ENCODE assay signal across 19 cellular contexts in the genomic region with DNA sequence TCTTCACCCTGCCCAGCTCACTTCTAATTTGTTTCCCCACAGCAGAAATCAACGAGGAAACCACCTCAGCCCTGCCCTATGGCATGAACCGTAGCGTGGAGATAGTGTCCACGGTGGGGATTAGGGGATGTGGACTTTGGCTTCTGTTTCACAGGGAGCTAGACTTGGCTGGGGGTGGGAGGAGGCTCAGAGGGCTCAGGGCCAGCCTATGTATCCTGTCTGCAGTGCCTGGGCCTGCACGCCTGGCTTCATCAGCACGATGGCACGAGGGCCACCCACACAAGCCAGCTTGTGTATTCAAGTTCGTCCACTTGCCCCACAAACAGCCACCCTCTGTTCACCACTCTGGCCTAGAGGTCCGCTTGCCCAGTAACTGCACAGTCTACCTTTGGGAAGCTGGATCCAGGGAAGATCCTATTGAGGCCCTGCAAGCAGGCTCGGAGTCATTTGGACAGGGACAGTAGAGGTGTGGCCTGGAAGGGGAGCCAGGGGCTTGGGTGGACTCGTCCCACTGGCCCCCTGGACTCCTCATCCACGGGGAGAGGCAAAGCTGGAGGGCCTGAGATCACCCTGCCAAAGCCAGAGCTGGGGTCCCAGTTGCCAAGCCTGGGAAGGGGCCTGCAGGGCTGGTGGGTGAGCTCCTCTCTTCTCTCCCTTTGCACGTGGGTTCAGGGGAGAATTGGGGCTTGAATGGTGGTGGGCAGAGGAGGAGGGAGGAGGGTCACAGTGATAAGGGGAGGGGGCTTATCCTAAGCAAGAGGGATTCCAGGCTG. TPM values are rescaled to one million over a fixed set of nuclear protein-coding genes. Genes with fewer than 3 reads are reported as not detected.
A peak's percentile ranks its signal among the peaks of the same experiment; 100 is the strongest.
DNase-seq lines count a peak whose midpoint lies in the region; ATAC-seq and TF ChIP-seq lines count a peak whose summit lies in the region.
"Had no signal": no experiment of that assay in that cellular context is flagged by ENCODE, and none has a peak within 500 bp of the region (broad histone marks: within the 10 kb centered on the region; RNA-seq: fewer than 3 reads in every experiment).

No MANE protein-coding gene starts in this region.

- H2AFZ ChIP-seq in hepatocyte, result no peak overlapping the region

- H3K4me2 ChIP-seq in hepatocyte, result no peak overlapping the region

- no peak overlapping the region for H3K4me3 ChIP-seq in hepatocyte
- no peak overlapping the region for H3K4me3 ChIP-seq in WERI-Rb-1 (ENCODE audit: low read depth, low read length)
- H3K4me3 ChIP-seq: breast epithelium, HAP-1, ovary, stomach had no signal

- no peaks in the 10 kb centered on the region for H3K9me2 ChIP-seq in hepatocyte (replicated peaks; ENCODE audit: insufficient read depth)

- no peaks in the 10 kb centered on the region for H3K9me3 Mint-ChIP-seq in activated CD4-positive, alpha-beta T cell treated with anti-CD3 and anti-CD28 coated beads, Interleukin-2, amount 10 ng/mL, durations not matched to agents 24 days and 14 days
- H3K9me3 Mint-ChIP-seq in T-cell, result no peaks in the 10 kb centered on the region

- H3K27ac Mint-ChIP-seq in activated CD4-positive, alpha-beta T cell treated with anti-CD3 and anti-CD28 coated beads, Interleukin-2, amount 10 ng/mL, durations not matched to agents 24 days and 14 days, result peak overlapping the region; percentile 78
- H3K27ac Mint-ChIP-seq in T-cell, result peak overlapping the region; percentile 59 to 69

- ATAC-seq in T-cell (replicated peaks in 1 of 4), result no peak

- H3K36me3 ChIP-seq in hepatocyte (replicated peaks; ENCODE audit: insufficient read depth, low read depth), result no peaks in the 10 kb centered on the region
- H3K36me3 ChIP-seq in WERI-Rb-1, result no peaks in the 10 kb centered on the region
- H3K36me3 ChIP-seq: breast epithelium, HAP-1, ovary, stomach had no signal

- H3K4me3 Mint-ChIP-seq in activated CD4-positive, alpha-beta T cell treated with anti-CD3 and anti-CD28 coated beads, Interleukin-2, amount 10 ng/mL, durations not matched to agents 24 days and 14 days, result no peak overlapping the region
- H3K4me3 Mint-ChIP-seq in T-cell, result no peak overlapping the region

- peaks cover 4% of the 10 kb centered on the region for H3K27me3 ChIP-seq in hepatocyte
- no peaks in the 10 kb centered on the region for H3K27me3 ChIP-seq in WERI-Rb-1 (ENCODE audit: insufficient read depth, low read depth, severe bottlenecking)
- H3K27me3 ChIP-seq: breast epithelium, ovary had no signal

- no peaks in the 10 kb centered on the region for H4K20me1 ChIP-seq in hepatocyte (ENCODE audit: insufficient read depth, poor library complexity, severe bottlenecking)

- peaks cover 35% of the 10 kb centered on the region for H3K36me3 Mint-ChIP-seq in activated CD4-positive, alpha-beta T cell treated with anti-CD3 and anti-CD28 coated beads, Interleukin-2, amount 10 ng/mL, durations not matched to agents 24 days and 14 days (ENCODE audit: low read depth)
- peaks cover 6% of the 10 kb centered on the region for H3K36me3 Mint-ChIP-seq in T-cell

- no peaks in the 10 kb centered on the region for H3K4me1 ChIP-seq in hepatocyte (ENCODE audit: insufficient read depth)
- H3K4me1 ChIP-seq: breast epithelium, HAP-1 had no signal

- H3K9me3 ChIP-seq in hepatocyte (ENCODE audit: low read depth) (no peaks in the 10 kb centered on the region), WERI-Rb-1 (ENCODE audit: severe bottlenecking) (no peaks in the 10 kb centered on the region)
- H3K9me3 ChIP-seq: breast epithelium, HAP-1, ovary, stomach had no signal

- no peaks in the 10 kb centered on the region for H3K27me3 Mint-ChIP-seq in activated CD4-positive, alpha-beta T cell treated with anti-CD3 and anti-CD28 coated beads, Interleukin-2, amount 10 ng/mL, durations not matched to agents 24 days and 14 days
- no peaks in the 10 kb centered on the region for H3K27me3 Mint-ChIP-seq in T-cell

- intact Hi-C loops in activated CD4-positive, alpha-beta T cell treated with anti-CD3 and anti-CD28 coated beads, Interleukin-2, amount 10 ng/mL, durations not matched to agents 24 days and 14 days (cut with micrococcal nuclease), result no loop called here
- intact Hi-C loops in posterior cingulate gyrus (cut with DNase I), result no loop called here

- no peaks in the 10 kb centered on the region for H3K79me2 ChIP-seq in hepatocyte

- WGBS in hepatocyte (ENCODE audit: low lambda C conversion rate, missing lambda C conversion rate), result 67% methylated on average over 13 of the region's 13 CpGs

- no peak for DNase-seq in activated CD4-positive, alpha-beta T cell treated with anti-CD3 and anti-CD28 coated beads, Interleukin-2, amount 10 ng/mL, durations not matched to agents 24 days and 14 days
- DNase-seq in activated CD4-positive, alpha-beta T cell treated with anti-CD3 and anti-CD28 coated beads for 4 hours, result no peak
- DNase-seq in T-cell (no peak), hepatocyte (ENCODE audit: low spot score) (peak; percentile 17), posterior cingulate gyrus (peak in 9 of 10 donors; percentile 55 to 97 (median 69)), WERI-Rb-1 (no peak), NCI-H1105 treated with DMSO at 0.1 percent for 48 hours (lab: John Stamatoyannopoulos, UW) (no peak), islet precursor cell (no peak)
- DNase-seq: activated CD4-positive, alpha-beta T cell treated with anti-CD3 and anti-CD28 coated beads for 48 hours; activated gamma-delta T cell; NCI-H1092 treated with DMSO at 0.1 percent for 48 hours; NCI-H2171 treated with DMSO at 0.1 percent for 48 hours; ovary; Right ventricle myocardium superior; stomach had no signal

- no peak for TF ChIP-seq CTCF in hepatocyte (IDR thresholded peaks at IDR 0.05; ENCODE audit: poor library complexity)
- no peak for TF ChIP-seq CTCF in WERI-Rb-1 (IDR thresholded peaks at IDR 0.05; ENCODE audit: low read depth, low read length)

- POLR2A ChIA-PET in T-cell (lab: Charles Lee), result interaction anchor here in 1 of 2 donors (0.6 to 0.9 kb wide), 2 partner anchors 9 to 13 kb away, joined by 3 read pairs; no protein-coding TSS in a partner anchor

- no peak overlapping the region for H3K27ac ChIP-seq in hepatocyte
- H3K27ac ChIP-seq in WERI-Rb-1, result no peak overlapping the region
- H3K27ac ChIP-seq: 22Rv1, breast epithelium, C4-2B, ovary, stomach had no signal

- H3K4me1 Mint-ChIP-seq in activated CD4-positive, alpha-beta T cell treated with anti-CD3 and anti-CD28 coated beads, Interleukin-2, amount 10 ng/mL, durations not matched to agents 24 days and 14 days, result peaks cover 39% of the 10 kb centered on the region
- H3K4me1 Mint-ChIP-seq in T-cell, result peaks cover 30 to 47% (median 41%) of the 10 kb centered on the region in 3 donors

- CTCF ChIA-PET in T-cell (lab: Charles Lee), result interaction anchor here in 1 of 2 donors (1.1 kb wide), 1 partner anchor 10 kb away, joined by 3 read pairs; no protein-coding TSS in a partner anchor

RNA-seq across cellular contexts. Expression of a gene that starts 38.0 kb away (rescaled TPM):
- 12.9 and 13.7 TPM in 2 replicates for total RNA-seq in activated CD4-positive, alpha-beta T cell treated with anti-CD3 and anti-CD28 coated beads, Interleukin-2, amount 10 ng/mL, durations not matched to agents 24 days and 14 days
- total RNA-seq in T-cell, result 1 to 10 TPM; 1.3 to 4.0 (median 2.4) TPM
- total RNA-seq in hepatocyte, result 5.0 and 5.4 TPM in 2 replicates
- polyA plus RNA-seq in hepatocyte, result 5.2 and 6.3 TPM in 2 replicates

Comparison
In these comparisons a context has a peak if more than half of its experiments do, and no peak if none do; other contexts are left out.
1. DNase-seq: peak in hepatocyte (single experiment) and posterior cingulate gyrus (9 of 10); none in activated CD4-positive, alpha-beta T cell treated with anti-CD3 and anti-CD28 coated beads, Interleukin-2, amount 10 ng/mL, durations not matched to agents 24 days and 14 days (single experiment), activated CD4-positive, alpha-beta T cell treated with anti-CD3 and anti-CD28 coated beads for 4 hours (0 of 2), T-cell (0 of 34), WERI-Rb-1 (single experiment), NCI-H1105 treated with DMSO at 0.1 percent for 48 hours (single experiment) and islet precursor cell (single experiment).